ENCODE assay signal across 28 cellular contexts in the genomic region with DNA sequence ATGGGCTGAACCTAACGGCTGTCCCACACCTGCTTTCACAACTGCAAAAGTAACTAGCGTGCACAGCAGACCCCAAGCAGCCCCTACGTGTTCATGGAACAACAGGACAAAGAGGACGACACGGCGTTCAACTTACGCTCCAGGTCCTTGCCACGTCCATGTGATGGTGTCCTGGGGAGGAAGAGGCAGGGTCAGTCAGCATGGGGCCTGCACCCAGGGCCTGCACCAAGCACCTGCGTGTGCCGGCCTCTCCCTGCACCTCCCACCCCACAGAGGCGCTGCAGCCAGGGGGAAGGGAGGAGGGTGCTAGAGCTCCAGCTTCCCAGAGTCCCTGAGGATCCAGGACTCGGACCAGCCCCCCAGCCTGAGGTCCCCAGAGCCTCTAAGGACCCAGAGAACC. TPM values are rescaled to one million over a fixed set of nuclear protein-coding genes. Genes with fewer than 3 reads are reported as not detected.
DNase-seq lines count a peak whose midpoint lies in the region; ATAC-seq and TF ChIP-seq lines count a peak whose summit lies in the region.
"Had no signal": no experiment of that assay in that cellular context is flagged by ENCODE, and none has a peak within 500 bp of the region (broad histone marks: within the 10 kb centered on the region; RNA-seq: fewer than 3 reads in every experiment).

No MANE protein-coding gene starts in this region.

- POLR2A ChIA-PET in WTC11 (lab: Charles Lee), result no interaction called here

- H3K27me3 Mint-ChIP-seq in WTC11 (ENCODE audit: low read depth), result no peaks in the 10 kb centered on the region
- no peaks in the 10 kb centered on the region for H3K27me3 Mint-ChIP-seq in stimulated activated memory B cell treated with anti-CD40 and anti-IgM and Interleukin-4, amounts not matched to agents 10 μg/mL and 1 μg/mL and 100 μg/mL, for 72 hours
- H3K27me3 Mint-ChIP-seq: activated CD4-positive, alpha-beta T cell treated with anti-CD3 and anti-CD28 coated beads, Interleukin-2, amount 10 ng/mL, durations not matched to agents 7 days and 5 days; activated CD8-positive, alpha-beta memory T cell treated with anti-CD3 and anti-CD28 coated beads, Interleukin-2, amount 10 ng/mL, durations not matched to agents 7 days and 5 days; activated naive CD4-positive, alpha-beta T cell treated with anti-CD3 and anti-CD28 coated beads, Interleukin-2, amount 10 ng/mL, durations not matched to agents 7 days and 5 days; stimulated activated naive CD8-positive, alpha-beta T cell treated with anti-CD3 and anti-CD28 coated beads, Interleukin-15, amount 100 ng/mL, for 72 hours had no signal

- H3K27ac Mint-ChIP-seq in WTC11, result peak overlapping the region; percentile 93
- H3K27ac Mint-ChIP-seq in stimulated activated memory B cell treated with anti-CD40 and anti-IgM and Interleukin-4, amounts not matched to agents 10 μg/mL and 1 μg/mL and 100 μg/mL, for 72 hours, result peak overlapping the region; percentile 97
- H3K27ac Mint-ChIP-seq: activated CD8-positive, alpha-beta memory T cell treated with anti-CD3 and anti-CD28 coated beads, Interleukin-2, amount 10 ng/mL, durations not matched to agents 7 days and 5 days; stimulated activated naive CD8-positive, alpha-beta T cell treated with anti-CD3 and anti-CD28 coated beads, Interleukin-15, amount 100 ng/mL, for 72 hours had no signal

- intact Hi-C loops in lower lobe of right lung (cut with DNase I), result no loop called here

- no peaks in the 10 kb centered on the region for H3K9me3 ChIP-seq in lower lobe of right lung
- H3K9me3 ChIP-seq: HAP-1, left ventricle myocardium inferior had no signal

- no peak overlapping the region for H3K4me3 Mint-ChIP-seq in WTC11
- H3K4me3 Mint-ChIP-seq in stimulated activated memory B cell treated with anti-CD40 and anti-IgM and Interleukin-4, amounts not matched to agents 10 μg/mL and 1 μg/mL and 100 μg/mL, for 72 hours, result peak overlapping the region; percentile 65
- H3K4me3 Mint-ChIP-seq: activated CD4-positive, alpha-beta T cell treated with anti-CD3 and anti-CD28 coated beads, Interleukin-2, amount 10 ng/mL, durations not matched to agents 7 days and 5 days; activated CD8-positive, alpha-beta memory T cell treated with anti-CD3 and anti-CD28 coated beads, Interleukin-2, amount 10 ng/mL, durations not matched to agents 7 days and 5 days; activated naive CD4-positive, alpha-beta T cell treated with anti-CD3 and anti-CD28 coated beads, Interleukin-2, amount 10 ng/mL, durations not matched to agents 7 days and 5 days; stimulated activated naive CD8-positive, alpha-beta T cell treated with anti-CD3 and anti-CD28 coated beads, Interleukin-15, amount 100 ng/mL, for 72 hours had no signal

- peaks cover 5% of the 10 kb centered on the region for H3K4me1 Mint-ChIP-seq in WTC11
- peaks cover 78% of the 10 kb centered on the region for H3K4me1 Mint-ChIP-seq in stimulated activated memory B cell treated with anti-CD40 and anti-IgM and Interleukin-4, amounts not matched to agents 10 μg/mL and 1 μg/mL and 100 μg/mL, for 72 hours
- H3K4me1 Mint-ChIP-seq: activated naive CD4-positive, alpha-beta T cell treated with anti-CD3 and anti-CD28 coated beads, Interleukin-2, amount 10 ng/mL, durations not matched to agents 7 days and 5 days had no signal

- H3K9me3 Mint-ChIP-seq in WTC11, result no peaks in the 10 kb centered on the region
- H3K9me3 Mint-ChIP-seq in stimulated activated memory B cell treated with anti-CD40 and anti-IgM and Interleukin-4, amounts not matched to agents 10 μg/mL and 1 μg/mL and 100 μg/mL, for 72 hours, result no peaks in the 10 kb centered on the region
- H3K9me3 Mint-ChIP-seq: activated CD4-positive, alpha-beta T cell treated with anti-CD3 and anti-CD28 coated beads, Interleukin-2, amount 10 ng/mL, durations not matched to agents 7 days and 5 days; activated naive CD4-positive, alpha-beta T cell treated with anti-CD3 and anti-CD28 coated beads, Interleukin-2, amount 10 ng/mL, durations not matched to agents 7 days and 5 days; stimulated activated naive CD8-positive, alpha-beta T cell treated with anti-CD3 and anti-CD28 coated beads, Interleukin-15, amount 100 ng/mL, for 72 hours had no signal

- H3K4me3 ChIP-seq in lower lobe of right lung, result no peak overlapping the region
- H3K4me3 ChIP-seq: HAP-1, hepatocyte, left ventricle myocardium inferior, smooth muscle cell had no signal

- ATAC-seq in WTC11, result no peak
- no peak for ATAC-seq in lower lobe of right lung
- no peak for ATAC-seq in stimulated activated memory B cell treated with anti-CD40 and anti-IgM and Interleukin-4, amounts not matched to agents 10 μg/mL and 1 μg/mL and 100 μg/mL, for 72 hours
- ATAC-seq: activated CD8-positive, alpha-beta memory T cell treated with anti-CD3 and anti-CD28 coated beads, Interleukin-2, amount 10 ng/mL, durations not matched to agents 7 days and 5 days had no signal

- H3K27ac ChIP-seq in lower lobe of right lung, result peak overlapping the region; percentile 31
- H3K27ac ChIP-seq: hepatocyte, left ventricle myocardium inferior had no signal

- in situ Hi-C loops in GM13976 (cut with MboI; ENCODE audit: low sequenced_read_pairs, unreplicated experiment), result no loop called here

- peaks cover 79% of the 10 kb centered on the region for H3K36me3 ChIP-seq in lower lobe of right lung

- peak; percentile 13 for TF ChIP-seq POLR2A in GM19099 (IDR thresholded peaks at IDR 0.05; ENCODE audit: extremely low read depth, insufficient read length, low read depth)

- H3K27me3 ChIP-seq in lower lobe of right lung (ENCODE audit: low read depth), result no peaks in the 10 kb centered on the region
- H3K27me3 ChIP-seq: hepatocyte had no signal

- DNase-seq in WTC11 (ENCODE audit: low spot score) (no peak), lower lobe of right lung (no peak), NOMO-1 (lab: John Stamatoyannopoulos, UW; ENCODE audit: unreplicated experiment in 2 of 2) (no peak), GM13976 (ENCODE audit: low spot score) (no peak), NCI-H2029 (lab: John Stamatoyannopoulos, UW) (no peak), NCI-H2196 treated with DMSO at 0.1 percent for 48 hours (lab: John Stamatoyannopoulos, UW; ENCODE audit: unreplicated experiment) (no peak)
- DNase-seq: activated CD4-positive, alpha-beta T cell treated with anti-CD3 and anti-CD28 coated beads, Interleukin-2, amount 10 ng/mL, durations not matched to agents 7 days and 5 days; activated CD8-positive, alpha-beta memory T cell treated with anti-CD3 and anti-CD28 coated beads, Interleukin-2, amount 10 ng/mL, durations not matched to agents 7 days and 5 days; activated naive CD4-positive, alpha-beta T cell treated with anti-CD3 and anti-CD28 coated beads, Interleukin-2, amount 10 ng/mL, durations not matched to agents 7 days and 5 days; AML-193; COR-L47; erythroblast; foreskin melanocyte; KBM-7; MM.1S; NCI-H146; NCI-H524; SIG-M5; stimulated activated CD4-positive, alpha-beta T cell treated with anti-CD3 and anti-CD28 coated beads, Interleukin-4, amount 100 ng/mL, for 1 hour; stimulated activated naive CD8-positive, alpha-beta T cell treated with anti-CD3 and anti-CD28 coated beads, Interleukin-15, amount 100 ng/mL, for 72 hours; T-helper 1 cell had no signal

- CTCF ChIA-PET in WTC11 (lab: Charles Lee), result interaction anchor here (0.5 to 2.2 kb wide), 16 partner anchors 11 to 533 kb away, joined by 3 to 24 read pairs (median 4); no protein-coding TSS in a partner anchor

- TF ChIP-seq CTCF in WTC11 (IDR thresholded peaks at IDR 0.05), result no peak
- no peak for TF ChIP-seq CTCF in lower lobe of right lung (IDR thresholded peaks at IDR 0.05)
- TF ChIP-seq CTCF in GM13976 (IDR thresholded peaks at IDR 0.05; ENCODE audit: borderline replicate concordance, control extremely low read depth, extremely low read depth, insufficient read depth, missing control alignments), result no peak

- H3K36me3 Mint-ChIP-seq in WTC11, result peaks cover 47% of the 10 kb centered on the region
- H3K36me3 Mint-ChIP-seq in stimulated activated memory B cell treated with anti-CD40 and anti-IgM and Interleukin-4, amounts not matched to agents 10 μg/mL and 1 μg/mL and 100 μg/mL, for 72 hours, result peaks cover 72% of the 10 kb centered on the region

- peaks cover 9% of the 10 kb centered on the region for H3K4me1 ChIP-seq in lower lobe of right lung
- H3K4me1 ChIP-seq: HAP-1, left ventricle myocardium inferior had no signal

TF ChIP-seq in WTC11, 78 proteins besides CTCF, POLR2A, EP300 and RAD21:
- TF ChIP-seq, protein P1, sequence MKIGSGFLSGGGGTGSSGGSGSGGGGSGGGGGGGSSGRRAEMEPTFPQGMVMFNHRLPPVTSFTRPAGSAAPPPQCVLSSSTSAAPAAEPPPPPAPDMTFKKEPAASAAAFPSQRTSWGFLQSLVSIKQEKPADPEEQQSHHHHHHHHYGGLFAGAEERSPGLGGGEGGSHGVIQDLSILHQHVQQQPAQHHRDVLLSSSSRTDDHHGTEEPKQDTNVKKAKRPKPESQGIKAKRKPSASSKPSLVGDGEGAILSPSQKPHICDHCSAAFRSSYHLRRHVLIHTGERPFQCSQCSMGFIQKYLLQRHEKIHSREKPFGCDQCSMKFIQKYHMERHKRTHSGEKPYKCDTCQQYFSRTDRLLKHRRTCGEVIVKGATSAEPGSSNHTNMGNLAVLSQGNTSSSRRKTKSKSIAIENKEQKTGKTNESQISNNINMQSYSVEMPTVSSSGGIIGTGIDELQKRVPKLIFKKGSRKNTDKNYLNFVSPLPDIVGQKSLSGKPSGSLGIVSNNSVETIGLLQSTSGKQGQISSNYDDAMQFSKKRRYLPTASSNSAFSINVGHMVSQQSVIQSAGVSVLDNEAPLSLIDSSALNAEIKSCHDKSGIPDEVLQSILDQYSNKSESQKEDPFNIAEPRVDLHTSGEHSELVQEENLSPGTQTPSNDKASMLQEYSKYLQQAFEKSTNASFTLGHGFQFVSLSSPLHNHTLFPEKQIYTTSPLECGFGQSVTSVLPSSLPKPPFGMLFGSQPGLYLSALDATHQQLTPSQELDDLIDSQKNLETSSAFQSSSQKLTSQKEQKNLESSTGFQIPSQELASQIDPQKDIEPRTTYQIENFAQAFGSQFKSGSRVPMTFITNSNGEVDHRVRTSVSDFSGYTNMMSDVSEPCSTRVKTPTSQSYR (CRISPR knock-in tag; IDR thresholded peaks at IDR 0.05), result no peak
TF ChIP-seq in WTC11: peak in this region for 0.

RNA-seq across cellular contexts. Expression of a gene that starts 35.6 kb away (rescaled TPM):
- 0.53 to 0.74 TPM (median 0.64 TPM) in 3 replicates for total RNA-seq in WTC11 (2021)
- total RNA-seq in lower lobe of right lung, result 0.12 TPM
- total RNA-seq: hepatocyte, left ventricle myocardium inferior, mononuclear cell, smooth muscle cell had no signal

RNA-seq across cellular contexts. Expression of a gene that starts 43.0 kb away (rescaled TPM):
- 206 to 215 TPM (median 210 TPM) in 3 replicates for total RNA-seq in WTC11 (2021)
- 475 TPM for total RNA-seq in lower lobe of right lung
